In the genomic region with DNA sequence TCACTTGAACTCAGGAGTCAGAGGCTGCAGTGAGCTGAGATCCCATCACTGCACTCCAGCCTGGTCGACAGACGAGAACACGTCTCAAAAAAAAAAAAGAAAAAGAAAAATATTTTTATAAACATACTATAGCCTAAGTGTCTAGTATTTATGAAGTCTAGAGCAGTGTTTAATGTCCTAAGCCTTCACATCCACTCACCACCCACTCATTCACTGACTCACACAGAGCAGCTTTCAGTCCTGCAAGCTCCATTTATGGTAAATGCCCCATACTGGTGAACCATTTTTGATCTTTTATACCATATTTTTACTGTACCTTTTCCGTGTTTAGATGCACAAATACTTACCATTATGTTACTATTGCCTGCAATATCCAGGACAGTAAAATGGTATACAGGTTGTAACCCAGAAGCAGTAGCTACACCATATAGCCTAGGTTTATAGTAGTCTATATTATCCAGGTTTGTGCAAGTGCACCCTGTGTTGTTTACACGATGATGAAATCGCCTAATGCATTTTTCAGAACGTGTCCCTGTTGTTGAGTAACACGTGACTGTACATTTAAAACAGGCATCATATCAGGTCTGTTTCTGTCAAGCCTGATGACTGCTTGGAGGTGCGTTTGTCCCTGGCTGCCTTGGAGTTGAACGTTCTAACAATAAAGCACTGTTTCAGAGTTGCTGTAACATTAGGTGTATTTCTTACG, we compare ENCODE assay signal across 21 cellular contexts. TPM values are rescaled to one million over a fixed set of nuclear protein-coding genes. Genes with fewer than 3 reads are reported as not detected.
A peak's percentile ranks its signal among the peaks of the same experiment; 100 is the strongest.
DNase-seq lines count a peak whose midpoint lies in the region; TF ChIP-seq lines count a peak whose summit lies in the region.
"Had no signal": no experiment of that assay in that cellular context is flagged by ENCODE, and none has a peak within 500 bp of the region (broad histone marks: within the 10 kb centered on the region; RNA-seq: fewer than 3 reads in every experiment).

No MANE protein-coding gene starts in this region.

- no peak overlapping the region for H3K4me2 ChIP-seq in fibroblast of lung (ENCODE audit: extremely low read depth, insufficient read depth, low read length)
- peak overlapping the region; percentile 47 for H3K4me2 ChIP-seq in smooth muscle cell
- H3K4me2 ChIP-seq: A549 had no signal

- H3K79me2 ChIP-seq in fibroblast of lung (ENCODE audit: control insufficient read depth, insufficient read depth, low read length): no peaks in the 10 kb centered on the region
- no peaks in the 10 kb centered on the region for H3K79me2 ChIP-seq in smooth muscle cell (ENCODE audit: low read depth)

- DNase-seq in activated CD4-positive, alpha-beta memory T cell treated with anti-CD3 and anti-CD28 coated beads for 36 hours: peak; percentile 26
- DNase-seq in activated CD4-positive, alpha-beta memory T cell treated with anti-CD3 and anti-CD28 coated beads, Interleukin-2, amount 10 ng/mL, durations not matched to agents 7 days and 5 days: no peak
- DNase-seq in RPMI7951 (ENCODE audit: low read depth): peak; percentile 67
- DNase-seq in fibroblast of lung (ENCODE audit: low read depth in 2 of 2): peak; percentile 84 to 86
- DNase-seq in smooth muscle cell (lab: John Stamatoyannopoulos, UW; ENCODE audit: unreplicated experiment): no peak
- no peak for DNase-seq in NCI-H2196 (lab: John Stamatoyannopoulos, UW; ENCODE audit: unreplicated experiment)
- no peak for DNase-seq in GM20000 (ENCODE audit: low spot score)
- no peak for DNase-seq in glomerular visceral epithelial cell (ENCODE audit: extremely low spot score)
- DNase-seq: activated CD4-positive, alpha-beta T cell treated with anti-CD3 and anti-CD28 coated beads for 1 hour; activated naive CD8-positive, alpha-beta T cell treated with anti-CD3 and anti-CD28 coated beads, Interleukin-2, amount 10 ng/mL, durations not matched to agents 7 days and 5 days; activated T-cell treated with anti-CD3 and anti-CD28 coated beads, Interleukin-2, amount 50 U/mL, for 1 hour; CD4-positive, alpha-beta memory T cell; effector memory CD8-positive, alpha-beta T cell; glutamatergic neuron; naive thymus-derived CD8-positive, alpha-beta T cell; NCI-H187; Right ventricle myocardium superior; stomach had no signal

- H4K20me1 ChIP-seq in fibroblast of lung (ENCODE audit: control insufficient read depth, extremely low read depth, insufficient read depth, low read length) (no peaks in the 10 kb centered on the region), smooth muscle cell (ENCODE audit: low read depth) (no peaks in the 10 kb centered on the region)

- H3F3A ChIP-seq in smooth muscle cell (ENCODE audit: low read depth): peaks cover 5% of the 10 kb centered on the region

- H3K36me3 Mint-ChIP-seq in activated CD4-positive, alpha-beta memory T cell treated with anti-CD3 and anti-CD28 coated beads for 36 hours: peaks cover 14% of the 10 kb centered on the region
- no peaks in the 10 kb centered on the region for H3K36me3 Mint-ChIP-seq in activated CD4-positive, alpha-beta memory T cell treated with anti-CD3 and anti-CD28 coated beads, Interleukin-2, amount 10 ng/mL, durations not matched to agents 7 days and 5 days (ENCODE audit: low read depth)

- peaks cover 4% of the 10 kb centered on the region for H3K4me1 Mint-ChIP-seq in activated CD4-positive, alpha-beta memory T cell treated with anti-CD3 and anti-CD28 coated beads for 36 hours (ENCODE audit: low read depth)
- peaks cover 5% of the 10 kb centered on the region for H3K4me1 Mint-ChIP-seq in activated CD4-positive, alpha-beta memory T cell treated with anti-CD3 and anti-CD28 coated beads, Interleukin-2, amount 10 ng/mL, durations not matched to agents 7 days and 5 days
- H3K4me1 Mint-ChIP-seq: CD4-positive, alpha-beta memory T cell had no signal

- 33% methylated on average over 11 of the region's 11 CpGs for WGBS in smooth muscle cell (ENCODE audit: low lambda C conversion rate)

- POLR2A ChIA-PET in activated CD4-positive, alpha-beta memory T cell treated with anti-CD3 and anti-CD28 coated beads for 36 hours (lab: Charles Lee): interaction anchor here (1.2 kb wide), 1 partner anchor 10 kb away, joined by 5 read pairs; a partner anchor contains a TSS
- POLR2A ChIA-PET in activated CD4-positive, alpha-beta memory T cell treated with anti-CD3 and anti-CD28 coated beads, Interleukin-2, amount 10 ng/mL, durations not matched to agents 7 days and 5 days (lab: Charles Lee): no interaction called here

- no peak overlapping the region for H3K4me3 Mint-ChIP-seq in activated CD4-positive, alpha-beta memory T cell treated with anti-CD3 and anti-CD28 coated beads for 36 hours
- no peak overlapping the region for H3K4me3 Mint-ChIP-seq in activated CD4-positive, alpha-beta memory T cell treated with anti-CD3 and anti-CD28 coated beads, Interleukin-2, amount 10 ng/mL, durations not matched to agents 7 days and 5 days
- H3K4me3 Mint-ChIP-seq: activated naive CD8-positive, alpha-beta T cell treated with anti-CD3 and anti-CD28 coated beads, Interleukin-2, amount 10 ng/mL, durations not matched to agents 7 days and 5 days; CD4-positive, alpha-beta memory T cell; effector memory CD8-positive, alpha-beta T cell; naive thymus-derived CD8-positive, alpha-beta T cell; T-helper 1 cell treated with Interleukin-12 subunit alpha and Interleukin-12 subunit beta and Interleukin-4 antibody, amounts not matched to agents 30 μg/mL and 1 μg/mL, for 36 hours had no signal

- CTCF ChIA-PET in activated CD4-positive, alpha-beta memory T cell treated with anti-CD3 and anti-CD28 coated beads for 36 hours (lab: Charles Lee): interaction anchor here (0.8 to 1.1 kb wide), 2 partner anchors 10 to 271 kb away, joined by 3 to 4 read pairs; a partner anchor contains a TSS
- CTCF ChIA-PET in activated CD4-positive, alpha-beta memory T cell treated with anti-CD3 and anti-CD28 coated beads, Interleukin-2, amount 10 ng/mL, durations not matched to agents 7 days and 5 days (lab: Charles Lee): interaction anchor here (0.6 to 1.2 kb wide), 2 partner anchors 9 to 496 kb away, joined by 3 to 6 read pairs; no protein-coding TSS in a partner anchor

- H3K27ac Mint-ChIP-seq in activated CD4-positive, alpha-beta memory T cell treated with anti-CD3 and anti-CD28 coated beads for 36 hours: no peak overlapping the region
- H3K27ac Mint-ChIP-seq in activated CD4-positive, alpha-beta memory T cell treated with anti-CD3 and anti-CD28 coated beads, Interleukin-2, amount 10 ng/mL, durations not matched to agents 7 days and 5 days: no peak overlapping the region
- H3K27ac Mint-ChIP-seq: activated naive CD8-positive, alpha-beta T cell treated with anti-CD3 and anti-CD28 coated beads, Interleukin-2, amount 10 ng/mL, durations not matched to agents 7 days and 5 days; CD4-positive, alpha-beta memory T cell; effector memory CD8-positive, alpha-beta T cell; naive thymus-derived CD8-positive, alpha-beta T cell; T-helper 1 cell treated with Interleukin-12 subunit alpha and Interleukin-12 subunit beta and Interleukin-4 antibody, amounts not matched to agents 30 μg/mL and 1 μg/mL, for 36 hours had no signal

- H3K9me3 ChIP-seq in fibroblast of lung (ENCODE audit: control insufficient read depth, insufficient read depth, low read depth, low read length): no peaks in the 10 kb centered on the region
- no peaks in the 10 kb centered on the region for H3K9me3 ChIP-seq in smooth muscle cell (replicated peaks; ENCODE audit: low read depth)
- H3K9me3 ChIP-seq: A549, stomach had no signal

- TF ChIP-seq CTCF in fibroblast of lung (conservative IDR thresholded peaks at IDR 0.05 in 1 of 2, IDR thresholded peaks at IDR 0.05 in 1 of 2; ENCODE audit: low read depth in 1 of 2, low read length in 2 of 2) (no peak), smooth muscle cell (IDR thresholded peaks at IDR 0.05; ENCODE audit: borderline replicate concordance, insufficient read depth, poor library complexity, severe bottlenecking) (no peak), GM20000 (IDR thresholded peaks at IDR 0.05; ENCODE audit: extremely low read depth, missing control alignments) (no peak)

- intact Hi-C loops in activated CD4-positive, alpha-beta memory T cell treated with anti-CD3 and anti-CD28 coated beads for 36 hours (cut with micrococcal nuclease): no loop called here

- no peaks in the 10 kb centered on the region for H3K36me3 ChIP-seq in fibroblast of lung (ENCODE audit: control insufficient read depth, insufficient read depth, low read length)
- H3K36me3 ChIP-seq in smooth muscle cell (ENCODE audit: low read depth): no peaks in the 10 kb centered on the region

- H3K4me3 ChIP-seq in fibroblast of lung (replicated peaks in 1 of 4; ENCODE audit: control extremely low read depth in 1 of 4, insufficient read depth in 1 of 4, low read depth in 3 of 4, low read length in 4 of 4) (no peak overlapping the region), smooth muscle cell (no peak overlapping the region)
- H3K4me3 ChIP-seq: A549, stomach had no signal

- no peaks in the 10 kb centered on the region for H3K27me3 ChIP-seq in fibroblast of lung (ENCODE audit: control insufficient read depth, insufficient read depth, low read length)
- H3K27me3 ChIP-seq in smooth muscle cell (ENCODE audit: low read depth): no peaks in the 10 kb centered on the region
- H3K27me3 ChIP-seq: stomach had no signal

- H3K9ac ChIP-seq in fibroblast of lung (ENCODE audit: insufficient read depth, low read length) (no peak overlapping the region), smooth muscle cell (ENCODE audit: low read depth) (no peak overlapping the region)

- peaks cover 4% of the 10 kb centered on the region for H3K9me3 Mint-ChIP-seq in activated CD4-positive, alpha-beta memory T cell treated with anti-CD3 and anti-CD28 coated beads for 36 hours
- H3K9me3 Mint-ChIP-seq in activated CD4-positive, alpha-beta memory T cell treated with anti-CD3 and anti-CD28 coated beads, Interleukin-2, amount 10 ng/mL, durations not matched to agents 7 days and 5 days: no peaks in the 10 kb centered on the region

- H3K27ac ChIP-seq in fibroblast of lung (ENCODE audit: insufficient read depth, low read length): no peak overlapping the region
- H3K27ac ChIP-seq in smooth muscle cell (ENCODE audit: low read depth): peak overlapping the region; percentile 72
- H3K27ac ChIP-seq: A549, stomach had no signal

- no peaks in the 10 kb centered on the region for H3K4me1 ChIP-seq in fibroblast of lung (ENCODE audit: control insufficient read depth, extremely low read depth, insufficient read depth, low read length)
- H3K4me1 ChIP-seq in smooth muscle cell (ENCODE audit: low read depth): no peaks in the 10 kb centered on the region
- H3K4me1 ChIP-seq: A549, stomach had no signal

- no peaks in the 10 kb centered on the region for H3K27me3 Mint-ChIP-seq in activated CD4-positive, alpha-beta memory T cell treated with anti-CD3 and anti-CD28 coated beads for 36 hours
- no peaks in the 10 kb centered on the region for H3K27me3 Mint-ChIP-seq in activated CD4-positive, alpha-beta memory T cell treated with anti-CD3 and anti-CD28 coated beads, Interleukin-2, amount 10 ng/mL, durations not matched to agents 7 days and 5 days
- H3K27me3 Mint-ChIP-seq: activated naive CD8-positive, alpha-beta T cell treated with anti-CD3 and anti-CD28 coated beads, Interleukin-2, amount 10 ng/mL, durations not matched to agents 7 days and 5 days; CD4-positive, alpha-beta memory T cell; effector memory CD8-positive, alpha-beta T cell; naive thymus-derived CD8-positive, alpha-beta T cell had no signal

- H2AFZ ChIP-seq in fibroblast of lung (ENCODE audit: low read length) (no peak overlapping the region), smooth muscle cell (ENCODE audit: low read depth) (peak overlapping the region; percentile 29)

RNA-seq across cellular contexts. Expression of a gene that starts 10.1 kb away (rescaled TPM):
- total RNA-seq in activated CD4-positive, alpha-beta memory T cell treated with anti-CD3 and anti-CD28 coated beads for 36 hours: 10 to 100 TPM in 1 of 2 experiments, 1 to 10 TPM in 1; 8.2 to 10.1 TPM
- 1 to 10 TPM; 5.3 to 6.5 TPM for total RNA-seq in activated CD4-positive, alpha-beta memory T cell treated with anti-CD3 and anti-CD28 coated beads, Interleukin-2, amount 10 ng/mL, durations not matched to agents 7 days and 5 days
- 8.8 and 13.8 TPM in 2 replicates for total RNA-seq in RPMI7951 (2014; rRNA removed; shearing (Covaris generic))
- total RNA-seq in fibroblast of lung: 8.7 and 21.5 TPM in 2 replicates
- 13.7 and 15.2 TPM in 2 replicates for polyA plus RNA-seq in fibroblast of lung
- polyA plus RNA-seq in fibroblast of lung (2012): 7.5 and 8.2 TPM in 2 replicates
- 2.3 and 3.1 TPM in 2 replicates for polyA minus RNA-seq in fibroblast of lung (ENCODE audit: low replicate concordance)
- total RNA-seq in smooth muscle cell: 2.8 and 3.3 TPM in 2 replicates
- polyA plus RNA-seq in smooth muscle cell: 4.6 and 5.6 TPM in 2 replicates

RNA-seq across cellular contexts. Expression of a gene that starts 56.0 kb away (rescaled TPM):
- total RNA-seq in activated CD4-positive, alpha-beta memory T cell treated with anti-CD3 and anti-CD28 coated beads for 36 hours: not detected
- total RNA-seq in activated CD4-positive, alpha-beta memory T cell treated with anti-CD3 and anti-CD28 coated beads, Interleukin-2, amount 10 ng/mL, durations not matched to agents 7 days and 5 days: under 1 TPM in 1 of 2 experiments, not detected in 1; 0.05 TPM
- 53.7 and 62.0 TPM in 2 replicates for total RNA-seq in RPMI7951 (2014; rRNA removed; shearing (Covaris generic))
- total RNA-seq in fibroblast of lung (15.7 and 86.9 TPM in 2 replicates), smooth muscle cell (4.8 and 5.4 TPM in 2 replicates)
- polyA plus RNA-seq in fibroblast of lung (17.9 and 58.2 TPM in 2 replicates), smooth muscle cell (2.5 and 4.0 TPM in 2 replicates)
- polyA plus RNA-seq in fibroblast of lung (2012): 13.1 and 40.9 TPM in 2 replicates
- 9.5 and 34.2 TPM in 2 replicates for polyA minus RNA-seq in fibroblast of lung (ENCODE audit: low replicate concordance)
- total RNA-seq: activated naive CD8-positive, alpha-beta T cell treated with anti-CD3 and anti-CD28 coated beads, Interleukin-2, amount 10 ng/mL, durations not matched to agents 7 days and 5 days; CD4-positive, alpha-beta memory T cell; naive thymus-derived CD8-positive, alpha-beta T cell; NCI-H460 had no signal
- polyA plus RNA-seq: A549; CD4-positive, alpha-beta memory T cell; naive thymus-derived CD8-positive, alpha-beta T cell had no signal

Comparison
In these comparisons a context has a peak if more than half of its experiments do, and no peak if none do; other contexts are left out.
1. DNase-seq: peak in activated CD4-positive, alpha-beta memory T cell treated with anti-CD3 and anti-CD28 coated beads for 36 hours (single experiment), RPMI7951 (single experiment) and fibroblast of lung (2 of 2); none in activated CD4-positive, alpha-beta memory T cell treated with anti-CD3 and anti-CD28 coated beads, Interleukin-2, amount 10 ng/mL, durations not matched to agents 7 days and 5 days (single experiment), smooth muscle cell (single experiment), NCI-H2196 (single experiment), GM20000 (single experiment) and glomerular visceral epithelial cell (single experiment).